1 cellular context compared by ENCODE assay signal in the genomic region with DNA sequence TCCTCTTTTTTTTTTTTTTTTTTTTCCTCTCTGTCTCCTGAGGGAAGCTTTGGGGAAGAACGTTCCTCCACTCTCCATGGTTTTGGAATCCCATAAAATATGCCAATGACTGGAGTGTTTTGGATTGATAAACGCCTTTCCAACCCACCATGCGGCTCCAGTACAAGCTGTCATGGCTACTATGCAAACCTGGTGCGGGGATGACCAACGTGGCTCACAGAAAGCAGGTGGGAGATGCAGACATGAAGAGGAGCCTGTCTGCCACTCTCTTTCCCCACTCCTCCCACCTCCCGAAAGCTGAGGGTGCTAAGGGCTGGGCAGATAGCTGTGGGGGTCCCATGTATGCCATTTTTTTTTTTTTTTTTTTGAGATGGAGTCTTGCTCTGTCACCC.
TF ChIP-seq lines count a peak whose summit lies in the region.

No MANE protein-coding gene starts in this region.

TF ChIP-seq in HEK293, 187 proteins besides CTCF, POLR2A, EP300 and RAD21 (continued from another document):
- TF ChIP-seq, protein P1, sequence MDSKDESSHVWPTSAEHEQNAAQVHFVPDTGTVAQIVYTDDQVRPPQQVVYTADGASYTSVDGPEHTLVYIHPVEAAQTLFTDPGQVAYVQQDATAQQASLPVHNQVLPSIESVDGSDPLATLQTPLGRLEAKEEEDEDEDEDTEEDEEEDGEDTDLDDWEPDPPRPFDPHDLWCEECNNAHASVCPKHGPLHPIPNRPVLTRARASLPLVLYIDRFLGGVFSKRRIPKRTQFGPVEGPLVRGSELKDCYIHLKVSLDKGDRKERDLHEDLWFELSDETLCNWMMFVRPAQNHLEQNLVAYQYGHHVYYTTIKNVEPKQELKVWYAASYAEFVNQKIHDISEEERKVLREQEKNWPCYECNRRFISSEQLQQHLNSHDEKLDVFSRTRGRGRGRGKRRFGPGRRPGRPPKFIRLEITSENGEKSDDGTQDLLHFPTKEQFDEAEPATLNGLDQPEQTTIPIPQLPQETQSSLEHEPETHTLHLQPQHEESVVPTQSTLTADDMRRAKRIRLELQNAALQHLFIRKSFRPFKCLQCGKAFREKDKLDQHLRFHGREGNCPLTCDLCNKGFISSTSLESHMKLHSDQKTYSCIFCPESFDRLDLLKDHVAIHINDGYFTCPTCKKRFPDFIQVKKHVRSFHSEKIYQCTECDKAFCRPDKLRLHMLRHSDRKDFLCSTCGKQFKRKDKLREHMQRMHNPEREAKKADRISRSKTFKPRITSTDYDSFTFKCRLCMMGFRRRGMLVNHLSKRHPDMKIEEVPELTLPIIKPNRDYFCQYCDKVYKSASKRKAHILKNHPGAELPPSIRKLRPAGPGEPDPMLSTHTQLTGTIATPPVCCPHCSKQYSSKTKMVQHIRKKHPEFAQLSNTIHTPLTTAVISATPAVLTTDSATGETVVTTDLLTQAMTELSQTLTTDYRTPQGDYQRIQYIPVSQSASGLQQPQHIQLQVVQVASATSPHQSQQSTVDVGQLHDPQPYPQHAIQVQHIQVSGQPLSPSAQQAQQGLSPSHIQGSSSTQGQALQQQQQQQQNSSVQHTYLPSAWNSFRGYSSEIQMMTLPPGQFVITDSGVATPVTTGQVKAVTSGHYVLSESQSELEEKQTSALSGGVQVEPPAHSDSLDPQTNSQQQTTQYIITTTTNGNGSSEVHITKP (tag by site-specific recombination; IDR thresholded peaks at IDR 0.05), result peak; percentile 63
- TF ChIP-seq ZNF600 (tag by site-specific recombination; IDR thresholded peaks at IDR 0.05), result 0 out of 2 replicates have a peak, but pooled peaks have one; percentile 12
- no peak for TF ChIP-seq ZSCAN23 (tag by site-specific recombination; IDR thresholded peaks at IDR 0.05)
